ENCODE assay signal across 14 cellular contexts in the genomic region with DNA sequence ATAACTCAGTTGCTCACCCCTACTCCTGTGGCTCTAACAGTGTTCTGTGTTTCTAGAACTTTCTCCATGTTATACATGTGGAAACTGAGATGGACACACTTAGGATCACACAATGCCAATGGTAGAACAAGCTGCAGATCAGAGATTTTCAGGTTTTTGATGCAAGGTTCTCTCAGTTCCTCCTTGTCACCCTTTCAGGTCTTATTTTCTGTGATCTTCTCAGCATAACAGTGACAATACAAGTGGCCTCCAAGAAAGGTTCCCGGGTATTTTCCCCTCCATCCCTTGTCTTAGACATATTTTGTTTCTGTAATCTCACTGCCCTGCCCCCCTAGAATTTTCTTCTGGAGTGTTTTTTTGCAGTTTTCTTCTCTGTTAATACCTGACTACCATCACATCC. TPM values are rescaled to one million over a fixed set of nuclear protein-coding genes. Genes with fewer than 3 reads are reported as not detected.
A peak's percentile ranks its signal among the peaks of the same experiment; 100 is the strongest.
DNase-seq lines count a peak whose midpoint lies in the region; ATAC-seq and TF ChIP-seq lines count a peak whose summit lies in the region.
"Had no signal": no experiment of that assay in that cellular context is flagged by ENCODE, and none has a peak within 500 bp of the region (broad histone marks: within the 10 kb centered on the region; RNA-seq: fewer than 3 reads in every experiment).

No MANE protein-coding gene starts in this region.

- no peaks in the 10 kb centered on the region for H3K36me3 ChIP-seq in CD8-positive, alpha-beta T cell (ENCODE audit: insufficient read depth, low read length)
- no peaks in the 10 kb centered on the region for H3K36me3 ChIP-seq in IMR-90 (ENCODE audit: control insufficient read depth, insufficient read depth, low read length)
- H3K36me3 ChIP-seq in adrenal gland (replicated peaks in 1 of 2), result no peaks in the 10 kb centered on the region

- H3K79me1 ChIP-seq in IMR-90 (ENCODE audit: low read depth in 1 of 2, low read length in 2 of 2), result peaks cover 46 to 82% of the 10 kb centered on the region in 2 experiments

- H3K9ac ChIP-seq in IMR-90 (ENCODE audit: low read depth, low read length), result no peak overlapping the region

- no peak overlapping the region for H4K8ac ChIP-seq in IMR-90 (ENCODE audit: low read depth in 2 of 2, low read length in 2 of 2)

- no TSS peak for BruUV-seq in IMR-90 (replicated peaks; lab: Mats Ljungman, UMichigan)

- no peak for ATAC-seq in CD8-positive, alpha-beta T cell
- ATAC-seq in GM19397 (IDR thresholded peaks at IDR 0.05; ENCODE audit: unreplicated experiment) (peak; percentile 40), HG02852 (IDR thresholded peaks at IDR 0.05; ENCODE audit: unreplicated experiment) (peak; percentile 45), IMR-90 (ENCODE audit: low read depth) (no peak), GM18505 (IDR thresholded peaks at IDR 0.05; ENCODE audit: unreplicated experiment) (no peak)
- ATAC-seq: natural killer cell treated with Interleukin-12 subunit alpha and Interleukin-12 subunit beta and Interleukin-15 and Interleukin-18, amount 100 ng/mL, for 72 hours had no signal

- TF ChIP-seq RAD21 in IMR-90 (IDR thresholded peaks at IDR 0.05; ENCODE audit: low read length), result no peak

- POLR2A ChIA-PET in CD8-positive, alpha-beta T cell (lab: Charles Lee), result no interaction called here
- POLR2A ChIA-PET in IMR-90 (lab: Charles Lee; ENCODE audit: unreplicated experiment), result no interaction called here

- H3K56ac ChIP-seq in IMR-90 (ENCODE audit: extremely low read depth, insufficient read depth, low read length), result no peak overlapping the region

- peaks cover 78% of the 10 kb centered on the region for H3K4me1 ChIP-seq in CD8-positive, alpha-beta T cell (ENCODE audit: insufficient read depth, low read length)
- H3K4me1 ChIP-seq in IMR-90 (ENCODE audit: control insufficient read depth, insufficient read depth, low read length) (peaks cover 13% of the 10 kb centered on the region), adrenal gland (replicated peaks in 1 of 2) (peaks cover 0 to 7% of the 10 kb centered on the region in 2 donors)

- H2AFZ ChIP-seq in IMR-90 (replicated peaks; ENCODE audit: low read length, poor library complexity), result no peak overlapping the region

- H2BK5ac ChIP-seq in IMR-90 (ENCODE audit: low read depth, low read length, poor library complexity, severe bottlenecking), result no peak overlapping the region

- DNase-seq in CD8-positive, alpha-beta T cell, result no peak
- no peak for DNase-seq in IMR-90
- no peak for DNase-seq in activated gamma-delta T cell treated with Interleukin-2 at 50 U/mL for 16 hours
- DNase-seq in adrenal gland, result no peak
- no peak for DNase-seq in immature natural killer cell
- DNase-seq: activated CD4-positive, CD25-positive, alpha-beta regulatory T cell treated with anti-CD3 and anti-CD28 coated beads, Interleukin-2, amount 50 U/mL, for 72 hours; H7; Right ventricle myocardium superior had no signal

- dilution Hi-C loops in IMR-90 (cut with HindIII; ENCODE audit: low sequenced_read_pairs, unreplicated experiment), result no loop called here

- H3K4me1 Mint-ChIP-seq in CD8-positive, alpha-beta T cell (ENCODE audit: low read depth), result peaks cover 93% of the 10 kb centered on the region
- H3K4me1 Mint-ChIP-seq in immature natural killer cell, result peaks cover 74 to 92% of the 10 kb centered on the region in 2 donors

- H2BK20ac ChIP-seq in IMR-90 (ENCODE audit: low read depth, low read length), result no peak overlapping the region

- intact Hi-C loops in CD8-positive, alpha-beta T cell (cut with DNase I, micrococcal nuclease), result loop anchor here (1.0 to 10.0 kb wide), 6 partner anchors 11 to 667 kb away; partner anchors contain the start of gene CCNT2 (in 1 of the 2)
- intact Hi-C loops in IMR-90 (cut with micrococcal nuclease), result loop anchor here (5.0 kb wide), 1 partner anchor 230 kb away; no protein-coding TSS in a partner anchor
- intact Hi-C loops in adrenal gland (cut with DNase I), result loop anchor here (5.0 to 10.0 kb wide), 4 partner anchors 123 to 363 kb away; no protein-coding TSS in a partner anchor

- no peaks in the 10 kb centered on the region for H3K9me3 Mint-ChIP-seq in CD8-positive, alpha-beta T cell
- H3K9me3 Mint-ChIP-seq in immature natural killer cell, result no peaks in the 10 kb centered on the region
- H3K9me3 Mint-ChIP-seq: central memory CD8-positive, alpha-beta T cell; natural killer cell treated with Interleukin-12 subunit alpha and Interleukin-12 subunit beta and Interleukin-15 and Interleukin-18, amount 100 ng/mL, for 72 hours had no signal

- no peaks in the 10 kb centered on the region for H3K27me3 Mint-ChIP-seq in CD8-positive, alpha-beta T cell (ENCODE audit: low read depth)
- H3K27me3 Mint-ChIP-seq in immature natural killer cell (ENCODE audit: low read depth in 3 of 3), result peaks cover 0 to 5% (median 3%) of the 10 kb centered on the region in 3 donors
- H3K27me3 Mint-ChIP-seq: central memory CD8-positive, alpha-beta T cell; natural killer cell treated with Interleukin-12 subunit alpha and Interleukin-12 subunit beta and Interleukin-15 and Interleukin-18, amount 100 ng/mL, for 72 hours had no signal

- H3K27ac Mint-ChIP-seq in CD8-positive, alpha-beta T cell, result peak overlapping the region; percentile 6
- H3K27ac Mint-ChIP-seq in immature natural killer cell, result no peak overlapping the region

- H4K5ac ChIP-seq in IMR-90 (ENCODE audit: low read depth, low read length), result no peak overlapping the region

- no peak overlapping the region for H2AK9ac ChIP-seq in IMR-90 (replicated peaks; ENCODE audit: low read depth, low read length, poor library complexity)

- H3K4me3 Mint-ChIP-seq in CD8-positive, alpha-beta T cell, result no peak overlapping the region
- no peak overlapping the region for H3K4me3 Mint-ChIP-seq in immature natural killer cell
- H3K4me3 Mint-ChIP-seq: central memory CD8-positive, alpha-beta T cell; natural killer cell treated with Interleukin-12 subunit alpha and Interleukin-12 subunit beta and Interleukin-15 and Interleukin-18, amount 100 ng/mL, for 72 hours had no signal

- H3K9me1 ChIP-seq in IMR-90 (ENCODE audit: insufficient read depth, low read length), result peaks cover 23% of the 10 kb centered on the region

- no peak overlapping the region for H2BK15ac ChIP-seq in IMR-90 (ENCODE audit: low read depth, low read length)

- WGBS in IMR-90 (ENCODE audit: extremely low coverage in 2 of 2, insufficient read length in 1 of 2), 2 experiments, result no CpG with 5 or more reads among the region's 1 CpG
- 79 to 96% (median 93%) methylated on average over 1 of the region's 1 CpG for WGBS in adrenal gland, 4 donors

- peak overlapping the region; percentile 54; the same call in 1 of the 2 replicates for H3K23ac ChIP-seq in IMR-90 (ENCODE audit: low read depth, low read length)

- no peak overlapping the region for H3K4ac ChIP-seq in IMR-90 (ENCODE audit: low read depth, low read length)

- H2AK5ac ChIP-seq in IMR-90 (ENCODE audit: low read depth, low read length), result no peak overlapping the region

- no peaks in the 10 kb centered on the region for H3K27me3 ChIP-seq in CD8-positive, alpha-beta T cell (ENCODE audit: insufficient read depth, low read length)
- H3K27me3 ChIP-seq in IMR-90 (ENCODE audit: control insufficient read depth, insufficient read depth, low read length) (no peaks in the 10 kb centered on the region), adrenal gland (no peaks in the 10 kb centered on the region)

- CTCF ChIA-PET in CD8-positive, alpha-beta T cell (lab: Charles Lee), result interaction anchor here (1.0 kb wide), 1 partner anchor 130 kb away, joined by 3 read pairs; no protein-coding TSS in a partner anchor
- CTCF ChIA-PET in IMR-90 (lab: Yijun Ruan, JAX), result no interaction called here

- no peaks in the 10 kb centered on the region for H3K9me3 ChIP-seq in CD8-positive, alpha-beta T cell (ENCODE audit: low read length)
- H3K9me3 ChIP-seq in IMR-90 (ENCODE audit: control insufficient read depth, insufficient read depth, low read length) (no peaks in the 10 kb centered on the region), adrenal gland (replicated peaks in 1 of 3) (no peaks in the 10 kb centered on the region)

- TF ChIP-seq CTCF in CD8-positive, alpha-beta T cell (IDR thresholded peaks at IDR 0.05), result no peak
- TF ChIP-seq CTCF in IMR-90 (conservative IDR thresholded peaks at IDR 0.05; ENCODE audit: low read depth, low read length), result no peak
- no peak for TF ChIP-seq CTCF in adrenal gland (IDR thresholded peaks at IDR 0.05)

- no peak overlapping the region for H3K18ac ChIP-seq in IMR-90 (ENCODE audit: low read depth, low read length)

- H3K36me3 Mint-ChIP-seq in CD8-positive, alpha-beta T cell, result peaks cover 2% of the 10 kb centered on the region
- H3K36me3 Mint-ChIP-seq in immature natural killer cell, result peaks cover 0 to 6% (median 5%) of the 10 kb centered on the region in 3 donors
- H3K36me3 Mint-ChIP-seq: natural killer cell treated with Interleukin-12 subunit alpha and Interleukin-12 subunit beta and Interleukin-15 and Interleukin-18, amount 100 ng/mL, for 72 hours had no signal

- in situ Hi-C loops in IMR-90 (cut with MboI; ENCODE audit: low sequenced_read_pairs), result loop anchor here (25.0 kb wide), 1 partner anchor 360 kb away; no protein-coding TSS in a partner anchor

- no peak overlapping the region for H3K4me2 ChIP-seq in IMR-90 (ENCODE audit: low read depth, low read length)
- H3K4me2 ChIP-seq: smooth muscle cell had no signal

- H3K4me3 ChIP-seq in CD8-positive, alpha-beta T cell (ENCODE audit: low read depth, low read length), result no peak overlapping the region
- H3K4me3 ChIP-seq in IMR-90 (ENCODE audit: insufficient read depth, low read depth, low read length), result no peak overlapping the region
- no peak overlapping the region for H3K4me3 ChIP-seq in adrenal gland
- H3K4me3 ChIP-seq: smooth muscle cell had no signal

- H4K91ac ChIP-seq in IMR-90 (ENCODE audit: insufficient read depth, low read depth, low read length), result no peak overlapping the region

- H2BK120ac ChIP-seq in IMR-90 (ENCODE audit: low read depth, low read length), result no peak overlapping the region

- no peak overlapping the region for H3K27ac ChIP-seq in CD8-positive, alpha-beta T cell (ENCODE audit: low read depth, low read length)
- H3K27ac ChIP-seq in IMR-90 (ENCODE audit: insufficient read depth, low read length) (no peak overlapping the region), adrenal gland (no peak overlapping the region)

- TF ChIP-seq POLR2A in IMR-90 (IDR thresholded peaks at IDR 0.05; ENCODE audit: low read depth, low read length) (no peak), adrenal gland (IDR thresholded peaks at IDR 0.05) (no peak), GM18505 (IDR thresholded peaks at IDR 0.05; ENCODE audit: borderline replicate concordance, extremely low read depth, insufficient read depth, insufficient read length) (no peak)

- H3K14ac ChIP-seq in IMR-90 (replicated peaks; ENCODE audit: low read depth, low read length), result peak overlapping the region; percentile 52; the same call in 1 of the 2 replicates

- H4K20me1 ChIP-seq in IMR-90 (ENCODE audit: insufficient read depth, low read length), result peaks cover 54% of the 10 kb centered on the region

RNA-seq across cellular contexts. Expression of gene MGAT5, which starts 6.2 kb away (rescaled TPM):
- total RNA-seq in CD8-positive, alpha-beta T cell, result 10 to 100 TPM; 49.6 to 52.9 TPM
- total RNA-seq in IMR-90 (2012; rRNA removed), result 47.8 and 59.9 TPM in 2 replicates
- polyA plus RNA-seq in IMR-90 (2012; rRNA removed), result 20.2 and 22.9 TPM in 2 replicates
- polyA plus RNA-seq in IMR-90 (2012; cell fraction: cytosol; rRNA removed), result 16.0 and 23.2 TPM in 2 replicates
- 7.9 and 19.2 TPM in 2 replicates for polyA plus RNA-seq in IMR-90 (2012; cell fraction: nucleus; rRNA removed; ENCODE audit: low replicate concordance)
- total RNA-seq in adrenal gland, result 10 to 100 TPM; 27.9 to 47.9 (median 42.9) TPM
- 10 to 100 TPM in 1 of 3 donors, 1 to 10 TPM in 2; 2.9 to 20.0 (median 3.6) TPM for polyA plus RNA-seq in adrenal gland
- 1 to 10 TPM; 2.2 to 7.3 (median 4.0) TPM for polyA plus RNA-seq in immature natural killer cell

Comparison
In these comparisons a context has a peak if more than half of its experiments do, and no peak if none do; other contexts are left out.
1. ATAC-seq: peak in GM19397 (single experiment) and HG02852 (single experiment); none in CD8-positive, alpha-beta T cell (single experiment), IMR-90 (single experiment) and GM18505 (single experiment).